ENCODE assay signal across 13 cellular contexts in the genomic region with DNA sequence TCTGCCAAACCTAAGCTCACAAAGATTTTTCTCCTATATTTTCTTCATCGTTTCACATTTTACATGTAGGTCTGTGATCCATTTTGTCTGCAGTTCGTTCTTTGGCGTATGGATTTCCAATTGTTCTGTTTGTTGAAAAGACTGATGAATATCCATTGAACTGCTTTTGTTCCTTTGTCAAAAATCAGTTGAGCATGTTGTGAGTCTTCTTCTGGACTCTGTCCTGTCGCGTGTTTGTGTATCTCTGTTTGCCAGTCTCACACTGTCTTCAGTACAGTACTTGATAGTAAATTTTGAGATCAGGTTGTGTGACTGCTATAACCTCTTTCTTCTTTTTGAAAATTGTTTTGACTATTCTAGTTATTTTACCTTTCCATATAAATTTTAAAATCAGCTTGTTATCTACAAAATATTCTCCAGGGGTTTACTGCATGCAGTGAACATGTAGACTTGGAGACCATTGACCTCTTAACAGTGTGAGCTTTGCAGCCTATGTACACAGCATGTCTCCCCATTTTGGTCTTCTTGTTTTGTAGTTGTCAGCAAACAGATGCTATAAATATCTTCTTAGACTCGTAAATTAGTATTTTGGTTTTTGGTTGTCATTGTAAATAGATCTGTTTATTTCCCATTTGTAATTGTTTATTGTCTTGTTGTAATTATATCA.
DNase-seq lines count a peak whose midpoint lies in the region; ATAC-seq, FAIRE-seq and TF ChIP-seq lines count a peak whose summit lies in the region.
"Had no signal": no experiment of that assay in that cellular context is flagged by ENCODE, and none has a peak within 500 bp of the region (broad histone marks: within the 10 kb centered on the region; RNA-seq: fewer than 3 reads in every experiment).

No MANE protein-coding gene starts in this region.

- H3K9me3 ChIP-seq in heart left ventricle (peaks cover 0 to 11% (median 0%) of the 10 kb centered on the region in 12 donors), SK-N-MC (ENCODE audit: low read depth, low read length) (no peaks in the 10 kb centered on the region; the same call in 1 of the 2 replicates), HepG2 (ENCODE audit: low read length) (no peaks in the 10 kb centered on the region)

- POLR2A ChIA-PET in HepG2 (lab: Yijun Ruan, JAX): no interaction called here

- H3K27ac ChIP-seq in heart left ventricle (peak overlapping the region in 8 of 12 donors; percentile 0 to 76 (median 23)), SK-N-MC (0 out of 2 replicates have a peak overlapping the region, but pooled peaks have one; percentile 28), HepG2 (ENCODE audit: extremely low read length, insufficient read depth, low read length) (peak overlapping the region; percentile 38)

- BruUV-seq in HepG2 (replicated peaks; lab: Mats Ljungman, UMichigan): no TSS peak

- TF ChIP-seq POLR2A in heart left ventricle (IDR thresholded peaks at IDR 0.05) (no peak), HepG2 (IDR thresholded peaks at IDR 0.05; ENCODE audit: insufficient read depth in 1 of 2, low read depth in 2 of 2, low read length in 2 of 2) (no peak)

- peak; percentile 26 for FAIRE-seq in HepG2 (lab: Jason Lieb, UNC)

- H3K27me3 ChIP-seq in heart left ventricle: no peaks in the 10 kb centered on the region
- no peaks in the 10 kb centered on the region for H3K27me3 ChIP-seq in HepG2 (ENCODE audit: control insufficient read depth in 1 of 2, insufficient read depth in 2 of 2, low read length in 2 of 2)

- CTCF ChIA-PET in HepG2 (lab: Yijun Ruan, JAX; ENCODE audit: low intra/inter-chr PET ratio, low total read pairs): no interaction called here

- H4K20me1 ChIP-seq in HepG2 (ENCODE audit: insufficient read depth, low read length): no peaks in the 10 kb centered on the region

- DNase-seq in heart left ventricle (no peak), Right ventricle myocardium inferior (ENCODE audit: missing footprints) (no peak), SK-N-MC (ENCODE audit: low read depth, low spot score) (no peak), HepG2 (ENCODE audit: low spot score) (peak; percentile 26), NCI-H1694 treated with DMSO at 0.1 percent for 48 hours (lab: John Stamatoyannopoulos, UW) (no peak), cortex of kidney (lab: John Stamatoyannopoulos, UW) (no peak)
- DNase-seq: ACHN, EL, HCEC 1CT, NCI-H2107, NCI-H226, NCI-H526 treated with DMSO at 0.1 percent for 48 hours had no signal

- ATAC-seq in heart left ventricle: no peak
- no peak for ATAC-seq in Right ventricle myocardium inferior
- ATAC-seq in HepG2: peak; percentile 77
- ATAC-seq in HG02840 (IDR thresholded peaks at IDR 0.05; ENCODE audit: low FRiP score, unreplicated experiment): no peak

- H3K4me3 ChIP-seq in heart left ventricle (no peak overlapping the region), SK-N-MC (no peak overlapping the region), HepG2 (replicated peaks in 1 of 3; ENCODE audit: insufficient read depth in 1 of 3, low read depth in 2 of 3, low read length in 3 of 3) (no peak overlapping the region)

- peak overlapping the region; percentile 32; the same call in 1 of the 2 replicates for H3K4me2 ChIP-seq in HepG2 (ENCODE audit: low read depth, low read length)

- peaks cover 18% of the 10 kb centered on the region for H3K79me2 ChIP-seq in HepG2 (ENCODE audit: insufficient read depth, low read length)

- H2AFZ ChIP-seq in HepG2 (ENCODE audit: low read length): no peak overlapping the region

- no peak for TF ChIP-seq RAD21 in HepG2 (CRISPR knock-in tag; IDR thresholded peaks at IDR 0.05)

- H3K4me1 ChIP-seq in heart left ventricle (peaks cover under 1 to 50% (median 28%) of the 10 kb centered on the region in 12 donors), HepG2 (ENCODE audit: insufficient read depth, low read length) (peaks cover 15% of the 10 kb centered on the region)

- in situ Hi-C loops in HepG2 (cut with HindIII; ENCODE audit: extremely low pct_ligation_motif_present, low pct_unique_long_range_greater_than_20kb): no loop called here

- peaks cover 0 to 8% (median 0%) of the 10 kb centered on the region in 9 donors for H3K36me3 ChIP-seq in heart left ventricle
- H3K36me3 ChIP-seq in SK-N-MC (ENCODE audit: insufficient read depth, low read length): no peaks in the 10 kb centered on the region
- H3K36me3 ChIP-seq in HepG2 (replicated peaks in 1 of 2; ENCODE audit: control insufficient read depth in 1 of 2, insufficient read depth in 2 of 2, low read length in 2 of 2): no peaks in the 10 kb centered on the region; a peak in 1 of 5 replicates

- WGBS in heart left ventricle, 4 donors: 66 to 69% (median 68%) methylated on average over 6 of the region's 6 CpGs
- WGBS in HepG2 (ENCODE audit: low lambda C conversion rate): 52% methylated on average over 6 of the region's 6 CpGs

- H3K9ac ChIP-seq in SK-N-MC (ENCODE audit: insufficient read length) (no peak overlapping the region), HepG2 (ENCODE audit: insufficient read depth, low read depth, low read length) (peak overlapping the region; percentile 13; the same call in 1 of the 2 replicates)

- TF ChIP-seq CTCF in heart left ventricle (IDR thresholded peaks at IDR 0.05) (no peak), HepG2 (CRISPR knock-in tag; IDR thresholded peaks at IDR 0.05) (no peak)

- intact Hi-C loops in heart left ventricle (cut with DNase I) (no loop called here), Right ventricle myocardium inferior (cut with DNase I) (no loop called here), HepG2 (cut with micrococcal nuclease; ENCODE audit: unreplicated experiment) (no loop called here)

- TF ChIP-seq EP300 in HepG2 (IDR thresholded peaks at IDR 0.05; ENCODE audit: low read depth in 2 of 2, low read length in 2 of 2): no peak
- no peak for TF ChIP-seq EP300 in HepG2 (CRISPR knock-in tag; IDR thresholded peaks at IDR 0.05; ENCODE audit: borderline replicate concordance)

TF ChIP-seq in HepG2, 621 proteins besides CTCF, POLR2A, EP300 and RAD21 (continues in another document):
- TF ChIP-seq, protein P1, sequence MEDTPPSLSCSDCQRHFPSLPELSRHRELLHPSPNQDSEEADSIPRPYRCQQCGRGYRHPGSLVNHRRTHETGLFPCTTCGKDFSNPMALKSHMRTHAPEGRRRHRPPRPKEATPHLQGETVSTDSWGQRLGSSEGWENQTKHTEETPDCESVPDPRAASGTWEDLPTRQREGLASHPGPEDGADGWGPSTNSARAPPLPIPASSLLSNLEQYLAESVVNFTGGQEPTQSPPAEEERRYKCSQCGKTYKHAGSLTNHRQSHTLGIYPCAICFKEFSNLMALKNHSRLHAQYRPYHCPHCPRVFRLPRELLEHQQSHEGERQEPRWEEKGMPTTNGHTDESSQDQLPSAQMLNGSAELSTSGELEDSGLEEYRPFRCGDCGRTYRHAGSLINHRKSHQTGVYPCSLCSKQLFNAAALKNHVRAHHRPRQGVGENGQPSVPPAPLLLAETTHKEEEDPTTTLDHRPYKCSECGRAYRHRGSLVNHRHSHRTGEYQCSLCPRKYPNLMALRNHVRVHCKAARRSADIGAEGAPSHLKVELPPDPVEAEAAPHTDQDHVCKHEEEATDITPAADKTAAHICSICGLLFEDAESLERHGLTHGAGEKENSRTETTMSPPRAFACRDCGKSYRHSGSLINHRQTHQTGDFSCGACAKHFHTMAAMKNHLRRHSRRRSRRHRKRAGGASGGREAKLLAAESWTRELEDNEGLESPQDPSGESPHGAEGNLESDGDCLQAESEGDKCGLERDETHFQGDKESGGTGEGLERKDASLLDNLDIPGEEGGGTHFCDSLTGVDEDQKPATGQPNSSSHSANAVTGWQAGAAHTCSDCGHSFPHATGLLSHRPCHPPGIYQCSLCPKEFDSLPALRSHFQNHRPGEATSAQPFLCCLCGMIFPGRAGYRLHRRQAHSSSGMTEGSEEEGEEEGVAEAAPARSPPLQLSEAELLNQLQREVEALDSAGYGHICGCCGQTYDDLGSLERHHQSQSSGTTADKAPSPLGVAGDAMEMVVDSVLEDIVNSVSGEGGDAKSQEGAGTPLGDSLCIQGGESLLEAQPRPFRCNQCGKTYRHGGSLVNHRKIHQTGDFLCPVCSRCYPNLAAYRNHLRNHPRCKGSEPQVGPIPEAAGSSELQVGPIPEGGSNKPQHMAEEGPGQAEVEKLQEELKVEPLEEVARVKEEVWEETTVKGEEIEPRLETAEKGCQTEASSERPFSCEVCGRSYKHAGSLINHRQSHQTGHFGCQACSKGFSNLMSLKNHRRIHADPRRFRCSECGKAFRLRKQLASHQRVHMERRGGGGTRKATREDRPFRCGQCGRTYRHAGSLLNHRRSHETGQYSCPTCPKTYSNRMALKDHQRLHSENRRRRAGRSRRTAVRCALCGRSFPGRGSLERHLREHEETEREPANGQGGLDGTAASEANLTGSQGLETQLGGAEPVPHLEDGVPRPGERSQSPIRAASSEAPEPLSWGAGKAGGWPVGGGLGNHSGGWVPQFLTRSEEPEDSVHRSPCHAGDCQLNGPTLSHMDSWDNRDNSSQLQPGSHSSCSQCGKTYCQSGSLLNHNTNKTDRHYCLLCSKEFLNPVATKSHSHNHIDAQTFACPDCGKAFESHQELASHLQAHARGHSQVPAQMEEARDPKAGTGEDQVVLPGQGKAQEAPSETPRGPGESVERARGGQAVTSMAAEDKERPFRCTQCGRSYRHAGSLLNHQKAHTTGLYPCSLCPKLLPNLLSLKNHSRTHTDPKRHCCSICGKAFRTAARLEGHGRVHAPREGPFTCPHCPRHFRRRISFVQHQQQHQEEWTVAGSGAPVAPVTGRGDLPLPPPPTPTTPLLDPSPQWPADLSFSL (CRISPR knock-in tag; IDR thresholded peaks at IDR 0.05): peak; percentile 85
- TF ChIP-seq, protein P2, sequence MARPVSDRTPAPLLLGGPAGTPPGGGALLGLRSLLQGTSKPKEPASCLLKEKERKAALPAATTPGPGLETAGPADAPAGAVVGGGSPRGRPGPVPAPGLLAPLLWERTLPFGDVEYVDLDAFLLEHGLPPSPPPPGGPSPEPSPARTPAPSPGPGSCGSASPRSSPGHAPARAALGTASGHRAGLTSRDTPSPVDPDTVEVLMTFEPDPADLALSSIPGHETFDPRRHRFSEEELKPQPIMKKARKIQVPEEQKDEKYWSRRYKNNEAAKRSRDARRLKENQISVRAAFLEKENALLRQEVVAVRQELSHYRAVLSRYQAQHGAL (CRISPR knock-in tag; IDR thresholded peaks at IDR 0.05; ENCODE audit: not compliant biosample characterization): no peak
- TF ChIP-seq ZNF503 (CRISPR knock-in tag; IDR thresholded peaks at IDR 0.05): no peak
